ENCODE assay signal across 10 cellular contexts in the genomic region with DNA sequence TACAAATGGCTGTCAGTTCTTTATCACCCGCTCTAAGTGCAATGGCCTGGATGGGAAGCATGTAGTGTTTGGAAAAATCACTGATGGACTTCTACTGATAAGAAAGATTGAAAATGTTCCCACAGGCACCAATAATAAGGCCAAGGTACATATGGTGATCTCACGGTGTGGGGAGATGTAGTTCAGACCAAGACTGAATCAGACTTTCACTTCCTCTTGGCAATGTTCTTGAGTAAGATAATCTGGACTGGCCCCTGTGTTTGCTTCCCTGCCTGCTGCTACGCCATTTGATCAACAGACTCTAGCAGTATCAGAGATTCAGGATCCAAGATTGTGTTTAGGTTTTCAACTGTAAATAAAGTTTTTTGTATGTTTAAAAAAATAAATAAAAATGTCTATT.
DNase-seq lines count a peak whose midpoint lies in the region; ATAC-seq, FAIRE-seq and TF ChIP-seq lines count a peak whose summit lies in the region.
"Had no signal": no experiment of that assay in that cellular context is flagged by ENCODE, and none has a peak within 500 bp of the region (broad histone marks: within the 10 kb centered on the region; RNA-seq: fewer than 3 reads in every experiment).

No MANE protein-coding gene starts in this region.

- no peaks in the 10 kb centered on the region for H3K27me3 Mint-ChIP-seq in activated B cell treated with CpG ODN at 0.5 μM for 24 hours

- no peaks in the 10 kb centered on the region for H3K9me3 Mint-ChIP-seq in activated B cell treated with CpG ODN at 0.5 μM for 24 hours

- DNase-seq in GM18507 (ENCODE audit: extremely low spot score, insufficient read length, low read depth) (no peak), activated B cell treated with CpG ODN at 0.5 μM for 24 hours (no peak), NCI-H1436 (lab: John Stamatoyannopoulos, UW) (no peak), NCI-H2227 (lab: John Stamatoyannopoulos, UW; ENCODE audit: unreplicated experiment) (no peak), HEK293T (ENCODE audit: extremely low spot score) (no peak)
- DNase-seq: C1 segment of cervical spinal cord had no signal

- no peak for TF ChIP-seq CTCF in activated B cell treated with CpG ODN at 0.5 μM for 24 hours (IDR thresholded peaks at IDR 0.05)

- ATAC-seq in GM21576 (IDR thresholded peaks at IDR 0.05; ENCODE audit: unreplicated experiment) (peak; percentile 97), HG03196 (IDR thresholded peaks at IDR 0.05; ENCODE audit: unreplicated experiment) (peak; percentile 99), activated B cell treated with CpG ODN at 0.5 μM for 24 hours (ENCODE audit: low read depth) (peak; percentile 84), GM19455 (IDR thresholded peaks at IDR 0.05; ENCODE audit: unreplicated experiment) (no peak)
- ATAC-seq: Right ventricle myocardium inferior had no signal

- FAIRE-seq in GM18507 (lab: Jason Lieb, UNC) = peak; percentile 85

- POLR2A ChIA-PET in activated B cell treated with CpG ODN at 0.5 μM for 24 hours (lab: Charles Lee) (no interaction called here), HEK293T (lab: Yijun Ruan, JAX) (no interaction called here)

- intact Hi-C loops in activated B cell treated with CpG ODN at 0.5 μM for 24 hours (cut with micrococcal nuclease) = no loop called here

- CTCF ChIA-PET in activated B cell treated with CpG ODN at 0.5 μM for 24 hours (lab: Charles Lee) = no interaction called here
- CTCF ChIA-PET in HEK293T (lab: Yijun Ruan, JAX) = no interaction called here

- peaks cover 11% of the 10 kb centered on the region for H3K4me1 Mint-ChIP-seq in activated B cell treated with CpG ODN at 0.5 μM for 24 hours

- no peak overlapping the region for H3K27ac Mint-ChIP-seq in activated B cell treated with CpG ODN at 0.5 μM for 24 hours

- no peaks in the 10 kb centered on the region for H3K36me3 Mint-ChIP-seq in activated B cell treated with CpG ODN at 0.5 μM for 24 hours (ENCODE audit: low read depth)

- no peak overlapping the region for H3K4me3 Mint-ChIP-seq in activated B cell treated with CpG ODN at 0.5 μM for 24 hours

TF ChIP-seq in HEK293T, 16 proteins besides CTCF, POLR2A, EP300 and RAD21:
- TF ChIP-seq, protein P1, sequence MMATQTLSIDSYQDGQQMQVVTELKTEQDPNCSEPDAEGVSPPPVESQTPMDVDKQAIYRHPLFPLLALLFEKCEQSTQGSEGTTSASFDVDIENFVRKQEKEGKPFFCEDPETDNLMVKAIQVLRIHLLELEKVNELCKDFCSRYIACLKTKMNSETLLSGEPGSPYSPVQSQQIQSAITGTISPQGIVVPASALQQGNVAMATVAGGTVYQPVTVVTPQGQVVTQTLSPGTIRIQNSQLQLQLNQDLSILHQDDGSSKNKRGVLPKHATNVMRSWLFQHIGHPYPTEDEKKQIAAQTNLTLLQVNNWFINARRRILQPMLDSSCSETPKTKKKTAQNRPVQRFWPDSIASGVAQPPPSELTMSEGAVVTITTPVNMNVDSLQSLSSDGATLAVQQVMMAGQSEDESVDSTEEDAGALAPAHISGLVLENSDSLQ (IDR thresholded peaks at IDR 0.05) = no peak
- no peak for TF ChIP-seq LEF1 (IDR thresholded peaks at IDR 0.05; ENCODE audit: borderline replicate concordance)
- TF ChIP-seq SP1 (IDR thresholded peaks at IDR 0.05) = no peak
- TF ChIP-seq CTBP1 (IDR thresholded peaks at IDR 0.05; ENCODE audit: borderline replicate concordance) = no peak
- TF ChIP-seq FOXK2 (IDR thresholded peaks at IDR 0.05) = no peak
- TF ChIP-seq BHLHE40 (IDR thresholded peaks at IDR 0.05; ENCODE audit: borderline replicate concordance) = no peak
